In the genomic region with DNA sequence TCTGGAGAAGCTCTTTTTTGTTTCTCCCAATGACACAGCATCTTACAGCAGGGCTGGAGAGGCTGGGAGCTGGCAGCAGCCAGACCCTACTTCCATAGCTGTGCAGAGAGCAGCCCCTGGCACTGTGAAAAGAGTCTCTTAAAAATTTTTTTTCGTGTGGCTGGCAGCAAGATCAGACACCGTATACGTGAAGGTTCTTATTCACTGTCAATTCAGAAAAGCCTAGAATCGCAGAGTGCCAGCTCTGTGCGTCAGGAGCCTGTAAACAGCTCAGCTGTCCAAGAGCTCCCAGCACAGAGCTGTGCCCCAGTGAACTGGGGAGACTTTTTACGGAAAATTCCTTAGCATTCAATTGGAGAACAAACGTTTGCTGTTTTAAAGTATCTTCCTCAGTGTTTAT, we compare ENCODE assay signal across 1 cellular context.
TF ChIP-seq lines count a peak whose summit lies in the region.

No MANE protein-coding gene starts in this region.

TF ChIP-seq in endothelial cell of umbilical vein, 7 proteins besides CTCF, POLR2A, EP300 and RAD21:
- no peak for TF ChIP-seq JUN (IDR thresholded peaks at IDR 0.05; ENCODE audit: borderline replicate concordance, insufficient read depth, insufficient read length, low read depth)
- no peak for TF ChIP-seq FOS (IDR thresholded peaks at IDR 0.05; ENCODE audit: borderline replicate concordance, insufficient read depth, low read length)
- no peak for TF ChIP-seq MAX (IDR thresholded peaks at IDR 0.05; ENCODE audit: insufficient read depth, insufficient read length)
